Comparison of ENCODE assay signal across 12 cellular contexts in the genomic region with DNA sequence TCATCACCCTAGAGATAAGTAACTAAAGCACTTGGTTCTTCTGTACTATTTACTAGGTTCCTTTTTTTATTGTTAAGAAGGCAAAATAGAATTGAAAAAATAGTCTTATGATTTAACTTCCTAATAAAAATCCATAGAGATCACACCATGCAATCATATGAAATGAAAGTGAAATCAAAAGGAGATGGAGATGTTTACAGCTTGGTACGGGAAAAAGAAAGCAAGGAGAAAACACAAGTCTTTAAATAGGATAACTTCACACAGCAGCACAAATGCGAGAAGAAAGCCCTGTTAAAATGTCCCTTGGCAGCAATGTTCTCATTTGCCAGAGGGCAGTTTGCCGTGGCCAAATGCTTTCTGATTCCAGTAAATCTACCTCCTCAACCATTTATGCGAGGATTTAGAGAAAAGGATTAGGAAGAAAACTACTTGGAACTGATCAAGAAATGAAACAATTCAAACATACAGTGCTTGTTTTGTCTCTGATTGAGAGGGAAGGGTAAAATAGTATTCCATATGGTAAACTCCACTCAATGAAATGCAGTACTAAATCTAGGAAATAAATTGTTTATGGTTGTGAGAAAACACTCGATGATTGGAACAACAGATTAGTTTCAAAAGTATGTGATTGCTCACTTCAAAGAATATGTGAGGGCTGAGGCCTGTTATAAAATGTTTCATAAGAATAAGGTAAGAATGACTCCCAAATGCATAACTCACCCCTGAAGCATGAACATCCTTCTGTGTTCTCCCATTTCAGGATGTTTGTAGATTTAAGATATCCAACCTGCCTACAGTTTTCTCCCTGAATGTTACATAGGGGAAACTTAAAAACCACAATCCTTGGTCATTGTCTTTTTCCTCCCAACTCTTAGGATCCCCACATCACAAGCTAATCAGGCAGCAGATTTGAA.
A peak's percentile ranks its signal among the peaks of the same experiment; 100 is the strongest.
DNase-seq lines count a peak whose midpoint lies in the region; ATAC-seq, FAIRE-seq and TF ChIP-seq lines count a peak whose summit lies in the region.
"Had no signal": no experiment of that assay in that cellular context is flagged by ENCODE, and none has a peak within 500 bp of the region (broad histone marks: within the 10 kb centered on the region; RNA-seq: fewer than 3 reads in every experiment).

No MANE protein-coding gene starts in this region.

- 20 to 51% (median 24%) methylated on average over 5 of the region's 5 CpGs for WGBS in spleen, 5 donors

- intact Hi-C loops in kidney (cut with DNase I): no loop called here
- intact Hi-C loops in spleen (cut with DNase I; ENCODE audit: low total_unique reads): no loop called here

- no peaks in the 10 kb centered on the region for H3K9me2 ChIP-seq in MM.1S (replicated peaks; ENCODE audit: insufficient read depth, low read length)

- H3K79me2 ChIP-seq in MM.1S (ENCODE audit: low read length): no peaks in the 10 kb centered on the region

- H3K27me3 ChIP-seq in MM.1S (replicated peaks; ENCODE audit: insufficient read depth, low read length): no peaks in the 10 kb centered on the region
- no peaks in the 10 kb centered on the region for H3K27me3 ChIP-seq in bronchial epithelial cell (ENCODE audit: control insufficient read depth, insufficient read depth, low read length)
- no peaks in the 10 kb centered on the region for H3K27me3 ChIP-seq in spleen (replicated peaks in 1 of 7)
- H3K27me3 ChIP-seq: SJSA1 had no signal

- H3K9me3 ChIP-seq in MM.1S (replicated peaks; ENCODE audit: insufficient read depth, low read length) (no peaks in the 10 kb centered on the region), kidney (ENCODE audit: control insufficient read depth in 1 of 2, low read length in 2 of 2) (no peaks in the 10 kb centered on the region), spleen (peaks cover 0 to 4% (median 0%) of the 10 kb centered on the region in 8 donors)
- H3K9me3 ChIP-seq: SJSA1 had no signal

- peak; percentile 10 for DNase-seq in MM.1S
- peak; percentile 60 for DNase-seq in bronchial epithelial cell (ENCODE audit: low read depth)
- DNase-seq in kidney: no peak
- DNase-seq in spleen: no peak
- DNase-seq in cerebellar cortex (ENCODE audit: low spot score): no peak
- DNase-seq: activated CD4-positive, alpha-beta T cell treated with anti-CD3 and anti-CD28 coated beads, Interleukin-2, amount 50 U/mL, for 1 hour; anterior cingulate cortex; DND-41 had no signal

- no peaks in the 10 kb centered on the region for H3K36me3 ChIP-seq in MM.1S (replicated peaks; ENCODE audit: insufficient read depth, low read length)
- H3K36me3 ChIP-seq in bronchial epithelial cell (ENCODE audit: control insufficient read depth, insufficient read depth, low read length): no peaks in the 10 kb centered on the region
- no peaks in the 10 kb centered on the region for H3K36me3 ChIP-seq in kidney (ENCODE audit: control insufficient read depth in 1 of 2, insufficient read depth in 2 of 2, low read length in 2 of 2)
- no peaks in the 10 kb centered on the region for H3K36me3 ChIP-seq in spleen
- H3K36me3 ChIP-seq: SJSA1 had no signal

- H3K4me2 ChIP-seq in MM.1S (ENCODE audit: low read depth, low read length): peak overlapping the region; percentile 51

- no peak overlapping the region for H3K27ac ChIP-seq in MM.1S (ENCODE audit: low read length)
- H3K27ac ChIP-seq in kidney (ENCODE audit: low read depth in 2 of 2, low read length in 2 of 2): peak overlapping the region; percentile 26 to 34
- H3K27ac ChIP-seq in spleen: peak overlapping the region; percentile 9 to 84 (median 70)
- H3K27ac ChIP-seq: SJSA1 had no signal

- TF ChIP-seq CTCF in MM.1S (IDR thresholded peaks at IDR 0.05; ENCODE audit: low read length): no peak
- no peak for TF ChIP-seq CTCF in bronchial epithelial cell (IDR thresholded peaks at IDR 0.05; ENCODE audit: insufficient read depth, low read length, severe bottlenecking)
- no peak for TF ChIP-seq CTCF in kidney (IDR thresholded peaks at IDR 0.05; ENCODE audit: borderline replicate concordance, extremely low read depth, insufficient read depth)
- TF ChIP-seq CTCF in spleen (IDR thresholded peaks at IDR 0.05 in 8 of 11, conservative IDR thresholded peaks at IDR 0.05 in 3 of 11): no peak

- H2AFZ ChIP-seq in MM.1S (ENCODE audit: low read length): 0 out of 2 replicates have a peak overlapping the region, but pooled peaks have one; percentile 30

- H3K4me1 ChIP-seq in MM.1S (ENCODE audit: low read length) (no peaks in the 10 kb centered on the region), kidney (ENCODE audit: control insufficient read depth in 1 of 2, insufficient read depth in 1 of 2, low read depth in 1 of 2, low read length in 2 of 2) (no peaks in the 10 kb centered on the region), spleen (peaks cover 0 to 4% (median 0%) of the 10 kb centered on the region in 6 donors)
- H3K4me1 ChIP-seq: SJSA1 had no signal

- H4K20me1 ChIP-seq in MM.1S (ENCODE audit: insufficient read depth, low read length): no peaks in the 10 kb centered on the region

- H3K4me3 ChIP-seq in MM.1S (ENCODE audit: low read length) (peak overlapping the region; percentile 16), bronchial epithelial cell (ENCODE audit: low read depth, low read length) (no peak overlapping the region), kidney (ENCODE audit: low read length in 2 of 2) (peak overlapping the region; percentile 4 to 47), spleen (peak overlapping the region in 2 of 8 donors; percentile 25 to 45)
- H3K4me3 ChIP-seq: SJSA1 had no signal

- ATAC-seq in GM21737 (IDR thresholded peaks at IDR 0.05; ENCODE audit: unreplicated experiment): no peak
- ATAC-seq in GM19328 (IDR thresholded peaks at IDR 0.05; ENCODE audit: unreplicated experiment): no peak

- H3K9ac ChIP-seq in MM.1S (ENCODE audit: low read length): no peak overlapping the region
- H3K9ac ChIP-seq in kidney (ENCODE audit: low read length in 2 of 2): peak overlapping the region in 1 of 2 donors; percentile 38

- FAIRE-seq in bronchial epithelial cell (lab: Jason Lieb, UNC) (no peak), kidney (lab: Jason Lieb, UNC) (no peak)
- FAIRE-seq: HTR-8/SVneo had no signal

- no peak for TF ChIP-seq POLR2A in spleen (IDR thresholded peaks at IDR 0.05)

- no peaks in the 10 kb centered on the region for H3F3A ChIP-seq in MM.1S (ENCODE audit: insufficient read depth, low read length)

Comparison
In these comparisons a context has a peak if more than half of its experiments do, and no peak if none do; other contexts are left out.
1. DNase-seq: peak in MM.1S (single experiment) and bronchial epithelial cell (single experiment); none in kidney (single experiment), spleen (single experiment) and cerebellar cortex (single experiment).